In the genomic region with DNA sequence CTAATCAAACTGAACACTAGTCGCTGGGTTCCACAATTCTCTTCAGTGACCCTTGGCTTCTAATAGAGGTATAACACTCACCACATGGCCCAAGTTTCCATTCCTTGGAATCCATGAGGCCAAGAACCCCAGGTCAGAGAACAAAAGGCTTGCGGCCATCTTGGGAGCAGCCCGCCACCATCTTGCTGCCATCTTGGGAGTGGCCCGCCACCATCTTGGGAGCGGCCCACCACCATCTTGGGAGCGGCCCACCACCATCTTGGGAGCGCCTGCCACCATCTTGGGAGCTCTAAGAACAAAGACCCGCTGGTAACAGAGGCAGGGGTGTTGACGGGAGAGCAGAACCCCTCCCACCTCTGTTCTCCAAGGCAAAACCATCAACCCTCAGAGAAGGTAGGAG, we compare ENCODE assay signal across 2 cellular contexts.
TF ChIP-seq lines count a peak whose summit lies in the region.

No MANE protein-coding gene starts in this region.

TF ChIP-seq in GM12878, 131 proteins besides CTCF, POLR2A, EP300 and RAD21:
- TF ChIP-seq, protein P1, sequence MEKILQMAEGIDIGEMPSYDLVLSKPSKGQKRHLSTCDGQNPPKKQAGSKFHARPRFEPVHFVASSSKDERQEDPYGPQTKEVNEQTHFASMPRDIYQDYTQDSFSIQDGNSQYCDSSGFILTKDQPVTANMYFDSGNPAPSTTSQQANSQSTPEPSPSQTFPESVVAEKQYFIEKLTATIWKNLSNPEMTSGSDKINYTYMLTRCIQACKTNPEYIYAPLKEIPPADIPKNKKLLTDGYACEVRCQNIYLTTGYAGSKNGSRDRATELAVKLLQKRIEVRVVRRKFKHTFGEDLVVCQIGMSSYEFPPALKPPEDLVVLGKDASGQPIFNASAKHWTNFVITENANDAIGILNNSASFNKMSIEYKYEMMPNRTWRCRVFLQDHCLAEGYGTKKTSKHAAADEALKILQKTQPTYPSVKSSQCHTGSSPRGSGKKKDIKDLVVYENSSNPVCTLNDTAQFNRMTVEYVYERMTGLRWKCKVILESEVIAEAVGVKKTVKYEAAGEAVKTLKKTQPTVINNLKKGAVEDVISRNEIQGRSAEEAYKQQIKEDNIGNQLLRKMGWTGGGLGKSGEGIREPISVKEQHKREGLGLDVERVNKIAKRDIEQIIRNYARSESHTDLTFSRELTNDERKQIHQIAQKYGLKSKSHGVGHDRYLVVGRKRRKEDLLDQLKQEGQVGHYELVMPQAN (conservative IDR thresholded peaks at IDR 0.05): no peak
- peak; percentile 34; the same call in 1 of the 2 replicates for TF ChIP-seq YY1 (IDR thresholded peaks at IDR 0.05; ENCODE audit: low read depth, low read length)

TF ChIP-seq in K562, 482 proteins besides CTCF, POLR2A, EP300 and RAD21:
- TF ChIP-seq ZNF134 (CRISPR knock-in tag; conservative IDR thresholded peaks at IDR 0.05) (peak; percentile 68), KAT8 (IDR thresholded peaks at IDR 0.05; ENCODE audit: low read depth) (peak; percentile 55; the same call in 1 of the 2 replicates), HCFC1 (IDR thresholded peaks at IDR 0.05; ENCODE audit: low read depth, low read length) (peak; percentile 56), ZNF766 (CRISPR knock-in tag; conservative IDR thresholded peaks at IDR 0.05) (peak; percentile 40; the same call in 1 of the 2 replicates), RBFOX2 (IDR thresholded peaks at IDR 0.05; ENCODE audit: low read depth, low read length) (0 out of 2 replicates have a peak, but pooled peaks have one; percentile 24), TAF7 (tag; IDR thresholded peaks at IDR 0.05) (peak; percentile 44; the same call in 1 of the 2 replicates), ZBTB8A (IDR thresholded peaks at IDR 0.05; ENCODE audit: partially characterized antibody) (no peak), NR2C2 (CRISPR knock-in tag; IDR thresholded peaks at IDR 0.05) (no peak), NR2C2 (tag; IDR thresholded peaks at IDR 0.05) (peak; percentile 34; the same call in 1 of the 2 replicates), YY1 (IDR thresholded peaks at IDR 0.05; ENCODE audit: borderline replicate concordance in 1 of 3, control insufficient read depth in 1 of 3, extremely low read depth in 1 of 3, insufficient read depth in 3 of 3, insufficient read length in 1 of 3, insufficient replicate concordance in 2 of 3, low read depth in 1 of 3, low read length in 2 of 3) (peak; percentile 56 to 91 (median 80)), DIDO1 (tag; IDR thresholded peaks at IDR 0.05; ENCODE audit: low read depth) (peak; percentile 42; the same call in 1 of the 2 replicates), MYBL2 (IDR thresholded peaks at IDR 0.05; ENCODE audit: low read depth) (peak; percentile 50), MYBL2 (CRISPR knock-in tag; IDR thresholded peaks at IDR 0.05; ENCODE audit: borderline replicate concordance) (no peak), NR2C1 (IDR thresholded peaks at IDR 0.05) (no peak), NR2C1 (tag; IDR thresholded peaks at IDR 0.05) (peak; percentile 72), CSDE1 (IDR thresholded peaks at IDR 0.05) (peak in 1 of 2 experiments; percentile 58; a peak in 1 of 4 replicates), POLR3G (IDR thresholded peaks at IDR 0.05; ENCODE audit: extremely low read depth, insufficient read length, insufficient replicate concordance) (no peak), OTX1 (CRISPR knock-in tag; IDR thresholded peaks at IDR 0.05) (no peak), MECOM (CRISPR knock-in tag; IDR thresholded peaks at IDR 0.05) (no peak)
- TF ChIP-seq, protein P2, sequence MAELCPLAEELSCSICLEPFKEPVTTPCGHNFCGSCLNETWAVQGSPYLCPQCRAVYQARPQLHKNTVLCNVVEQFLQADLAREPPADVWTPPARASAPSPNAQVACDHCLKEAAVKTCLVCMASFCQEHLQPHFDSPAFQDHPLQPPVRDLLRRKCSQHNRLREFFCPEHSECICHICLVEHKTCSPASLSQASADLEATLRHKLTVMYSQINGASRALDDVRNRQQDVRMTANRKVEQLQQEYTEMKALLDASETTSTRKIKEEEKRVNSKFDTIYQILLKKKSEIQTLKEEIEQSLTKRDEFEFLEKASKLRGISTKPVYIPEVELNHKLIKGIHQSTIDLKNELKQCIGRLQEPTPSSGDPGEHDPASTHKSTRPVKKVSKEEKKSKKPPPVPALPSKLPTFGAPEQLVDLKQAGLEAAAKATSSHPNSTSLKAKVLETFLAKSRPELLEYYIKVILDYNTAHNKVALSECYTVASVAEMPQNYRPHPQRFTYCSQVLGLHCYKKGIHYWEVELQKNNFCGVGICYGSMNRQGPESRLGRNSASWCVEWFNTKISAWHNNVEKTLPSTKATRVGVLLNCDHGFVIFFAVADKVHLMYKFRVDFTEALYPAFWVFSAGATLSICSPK (IDR thresholded peaks at IDR 0.05; ENCODE audit: borderline replicate concordance): no peak
- TF ChIP-seq, protein P3, sequence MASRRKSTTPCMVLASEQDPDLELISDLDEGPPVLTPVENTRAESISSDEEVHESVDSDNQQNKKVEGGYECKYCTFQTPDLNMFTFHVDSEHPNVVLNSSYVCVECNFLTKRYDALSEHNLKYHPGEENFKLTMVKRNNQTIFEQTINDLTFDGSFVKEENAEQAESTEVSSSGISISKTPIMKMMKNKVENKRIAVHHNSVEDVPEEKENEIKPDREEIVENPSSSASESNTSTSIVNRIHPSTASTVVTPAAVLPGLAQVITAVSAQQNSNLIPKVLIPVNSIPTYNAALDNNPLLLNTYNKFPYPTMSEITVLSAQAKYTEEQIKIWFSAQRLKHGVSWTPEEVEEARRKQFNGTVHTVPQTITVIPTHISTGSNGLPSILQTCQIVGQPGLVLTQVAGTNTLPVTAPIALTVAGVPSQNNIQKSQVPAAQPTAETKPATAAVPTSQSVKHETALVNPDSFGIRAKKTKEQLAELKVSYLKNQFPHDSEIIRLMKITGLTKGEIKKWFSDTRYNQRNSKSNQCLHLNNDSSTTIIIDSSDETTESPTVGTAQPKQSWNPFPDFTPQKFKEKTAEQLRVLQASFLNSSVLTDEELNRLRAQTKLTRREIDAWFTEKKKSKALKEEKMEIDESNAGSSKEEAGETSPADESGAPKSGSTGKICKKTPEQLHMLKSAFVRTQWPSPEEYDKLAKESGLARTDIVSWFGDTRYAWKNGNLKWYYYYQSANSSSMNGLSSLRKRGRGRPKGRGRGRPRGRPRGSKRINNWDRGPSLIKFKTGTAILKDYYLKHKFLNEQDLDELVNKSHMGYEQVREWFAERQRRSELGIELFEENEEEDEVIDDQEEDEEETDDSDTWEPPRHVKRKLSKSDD (conservative IDR thresholded peaks at IDR 0.05; ENCODE audit: low read length): peak; percentile 96
- TF ChIP-seq, protein P4, sequence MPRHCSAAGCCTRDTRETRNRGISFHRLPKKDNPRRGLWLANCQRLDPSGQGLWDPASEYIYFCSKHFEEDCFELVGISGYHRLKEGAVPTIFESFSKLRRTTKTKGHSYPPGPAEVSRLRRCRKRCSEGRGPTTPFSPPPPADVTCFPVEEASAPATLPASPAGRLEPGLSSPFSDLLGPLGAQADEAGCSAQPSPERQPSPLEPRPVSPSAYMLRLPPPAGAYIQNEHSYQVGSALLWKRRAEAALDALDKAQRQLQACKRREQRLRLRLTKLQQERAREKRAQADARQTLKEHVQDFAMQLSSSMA (CRISPR knock-in tag; IDR thresholded peaks at IDR 0.05): peak; percentile 96
